Comparison of ENCODE assay signal across 1 cellular context in genomic region chr2:74876081-74876886, GRCh38.
A peak's percentile ranks its signal among the peaks of the same experiment; 100 is the strongest.
TF ChIP-seq lines count a peak whose summit lies in the region.

No MANE protein-coding gene starts in this region.

TF ChIP-seq in HepG2, 621 proteins besides CTCF, POLR2A, EP300 and RAD21 (continued from another document and continues in another):
- no peak for TF ChIP-seq ZMYM3 (CRISPR knock-in tag; IDR thresholded peaks at IDR 0.05)
- TF ChIP-seq KAT8 (CRISPR knock-in tag; IDR thresholded peaks at IDR 0.05): no peak
- no peak for TF ChIP-seq ZNF674 (CRISPR knock-in tag; IDR thresholded peaks at IDR 0.05; ENCODE audit: low read depth)
- TF ChIP-seq ZNF558 (CRISPR knock-in tag; IDR thresholded peaks at IDR 0.05; ENCODE audit: borderline replicate concordance): no peak
- TF ChIP-seq, protein P1, sequence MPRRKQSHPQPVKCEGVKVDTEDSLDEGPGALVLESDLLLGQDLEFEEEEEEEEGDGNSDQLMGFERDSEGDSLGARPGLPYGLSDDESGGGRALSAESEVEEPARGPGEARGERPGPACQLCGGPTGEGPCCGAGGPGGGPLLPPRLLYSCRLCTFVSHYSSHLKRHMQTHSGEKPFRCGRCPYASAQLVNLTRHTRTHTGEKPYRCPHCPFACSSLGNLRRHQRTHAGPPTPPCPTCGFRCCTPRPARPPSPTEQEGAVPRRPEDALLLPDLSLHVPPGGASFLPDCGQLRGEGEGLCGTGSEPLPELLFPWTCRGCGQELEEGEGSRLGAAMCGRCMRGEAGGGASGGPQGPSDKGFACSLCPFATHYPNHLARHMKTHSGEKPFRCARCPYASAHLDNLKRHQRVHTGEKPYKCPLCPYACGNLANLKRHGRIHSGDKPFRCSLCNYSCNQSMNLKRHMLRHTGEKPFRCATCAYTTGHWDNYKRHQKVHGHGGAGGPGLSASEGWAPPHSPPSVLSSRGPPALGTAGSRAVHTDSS (CRISPR knock-in tag; conservative IDR thresholded peaks at IDR 0.05): no peak
- TF ChIP-seq KLF11 (CRISPR knock-in tag; IDR thresholded peaks at IDR 0.05): no peak
- no peak for TF ChIP-seq SMARCC2 (IDR thresholded peaks at IDR 0.05)
- no peak for TF ChIP-seq SMYD3 (CRISPR knock-in tag; IDR thresholded peaks at IDR 0.05)
- no peak for TF ChIP-seq ZNF780A (CRISPR knock-in tag; IDR thresholded peaks at IDR 0.05)
- TF ChIP-seq, protein P2, sequence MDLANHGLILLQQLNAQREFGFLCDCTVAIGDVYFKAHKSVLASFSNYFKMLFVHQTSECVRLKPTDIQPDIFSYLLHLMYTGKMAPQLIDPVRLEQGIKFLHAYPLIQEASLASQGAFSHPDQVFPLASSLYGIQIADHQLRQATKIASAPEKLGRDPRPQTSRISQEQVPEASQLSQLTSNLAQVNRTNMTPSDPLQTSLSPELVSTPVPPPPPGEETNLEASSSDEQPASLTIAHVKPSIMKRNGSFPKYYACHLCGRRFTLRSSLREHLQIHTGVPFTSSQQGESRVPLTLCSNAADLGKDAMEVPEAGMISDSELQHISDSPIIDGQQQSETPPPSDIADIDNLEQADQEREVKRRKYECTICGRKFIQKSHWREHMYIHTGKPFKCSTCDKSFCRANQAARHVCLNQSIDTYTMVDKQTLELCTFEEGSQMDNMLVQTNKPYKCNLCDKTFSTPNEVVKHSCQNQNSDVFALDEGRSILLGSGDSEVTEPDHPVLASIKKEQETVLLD (CRISPR knock-in tag; IDR thresholded peaks at IDR 0.05; ENCODE audit: low read depth): no peak
- no peak for TF ChIP-seq NFKB2 (CRISPR knock-in tag; IDR thresholded peaks at IDR 0.05; ENCODE audit: borderline replicate concordance)
- no peak for TF ChIP-seq ZFX (CRISPR knock-in tag; IDR thresholded peaks at IDR 0.05; ENCODE audit: low read depth)
- no peak for TF ChIP-seq E2F5 (CRISPR knock-in tag; conservative IDR thresholded peaks at IDR 0.05)
- no peak for TF ChIP-seq ZNF552 (CRISPR knock-in tag; IDR thresholded peaks at IDR 0.05; ENCODE audit: borderline replicate concordance)
- 0 out of 2 replicates have a peak, but pooled peaks have one; percentile 52 for TF ChIP-seq ZNF891 (CRISPR knock-in tag; IDR thresholded peaks at IDR 0.05)
- no peak for TF ChIP-seq PBX2 (CRISPR knock-in tag; IDR thresholded peaks at IDR 0.05)
- no peak for TF ChIP-seq FOXA3 (CRISPR knock-in tag; IDR thresholded peaks at IDR 0.05)
- TF ChIP-seq STAG1 (CRISPR knock-in tag; IDR thresholded peaks at IDR 0.05): peak; percentile 86
- TF ChIP-seq, protein P3, sequence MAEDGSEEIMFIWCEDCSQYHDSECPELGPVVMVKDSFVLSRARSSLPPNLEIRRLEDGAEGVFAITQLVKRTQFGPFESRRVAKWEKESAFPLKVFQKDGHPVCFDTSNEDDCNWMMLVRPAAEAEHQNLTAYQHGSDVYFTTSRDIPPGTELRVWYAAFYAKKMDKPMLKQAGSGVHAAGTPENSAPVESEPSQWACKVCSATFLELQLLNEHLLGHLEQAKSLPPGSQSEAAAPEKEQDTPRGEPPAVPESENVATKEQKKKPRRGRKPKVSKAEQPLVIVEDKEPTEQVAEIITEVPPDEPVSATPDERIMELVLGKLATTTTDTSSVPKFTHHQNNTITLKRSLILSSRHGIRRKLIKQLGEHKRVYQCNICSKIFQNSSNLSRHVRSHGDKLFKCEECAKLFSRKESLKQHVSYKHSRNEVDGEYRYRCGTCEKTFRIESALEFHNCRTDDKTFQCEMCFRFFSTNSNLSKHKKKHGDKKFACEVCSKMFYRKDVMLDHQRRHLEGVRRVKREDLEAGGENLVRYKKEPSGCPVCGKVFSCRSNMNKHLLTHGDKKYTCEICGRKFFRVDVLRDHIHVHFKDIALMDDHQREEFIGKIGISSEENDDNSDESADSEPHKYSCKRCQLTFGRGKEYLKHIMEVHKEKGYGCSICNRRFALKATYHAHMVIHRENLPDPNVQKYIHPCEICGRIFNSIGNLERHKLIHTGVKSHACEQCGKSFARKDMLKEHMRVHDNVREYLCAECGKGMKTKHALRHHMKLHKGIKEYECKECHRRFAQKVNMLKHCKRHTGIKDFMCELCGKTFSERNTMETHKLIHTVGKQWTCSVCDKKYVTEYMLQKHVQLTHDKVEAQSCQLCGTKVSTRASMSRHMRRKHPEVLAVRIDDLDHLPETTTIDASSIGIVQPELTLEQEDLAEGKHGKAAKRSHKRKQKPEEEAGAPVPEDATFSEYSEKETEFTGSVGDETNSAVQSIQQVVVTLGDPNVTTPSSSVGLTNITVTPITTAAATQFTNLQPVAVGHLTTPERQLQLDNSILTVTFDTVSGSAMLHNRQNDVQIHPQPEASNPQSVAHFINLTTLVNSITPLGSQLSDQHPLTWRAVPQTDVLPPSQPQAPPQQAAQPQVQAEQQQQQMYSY (CRISPR knock-in tag; IDR thresholded peaks at IDR 0.05): no peak
- TF ChIP-seq SAFB2 (CRISPR knock-in tag; IDR thresholded peaks at IDR 0.05; ENCODE audit: borderline replicate concordance, low read depth): no peak
- TF ChIP-seq ZNF501 (CRISPR knock-in tag; IDR thresholded peaks at IDR 0.05): 0 out of 2 replicates have a peak, but pooled peaks have one; percentile 48
- TF ChIP-seq TCF7L2 (IDR thresholded peaks at IDR 0.05; ENCODE audit: low read depth, low read length): no peak
- TF ChIP-seq MED8 (CRISPR knock-in tag; IDR thresholded peaks at IDR 0.05; ENCODE audit: insufficient replicate concordance): no peak
- no peak for TF ChIP-seq AGO2 (optimal IDR thresholded peaks at IDR 0.05; ENCODE audit: low read depth, low read length)
- no peak for TF ChIP-seq TCF12 (IDR thresholded peaks at IDR 0.05)
- TF ChIP-seq TCF12 (CRISPR knock-in tag; IDR thresholded peaks at IDR 0.05): no peak
- TF ChIP-seq ZNF605 (CRISPR knock-in tag; IDR thresholded peaks at IDR 0.05): no peak
- TF ChIP-seq NKX3-1 (CRISPR knock-in tag; IDR thresholded peaks at IDR 0.05): no peak
- TF ChIP-seq NRL (CRISPR knock-in tag; IDR thresholded peaks at IDR 0.05; ENCODE audit: borderline replicate concordance): no peak
- TF ChIP-seq EZH2 (conservative IDR thresholded peaks at IDR 0.05; ENCODE audit: low read depth, low read length): no peak
- no peak for TF ChIP-seq THYN1 (CRISPR knock-in tag; IDR thresholded peaks at IDR 0.05; ENCODE audit: borderline replicate concordance, low read depth)
- TF ChIP-seq ZSCAN12 (CRISPR knock-in tag; IDR thresholded peaks at IDR 0.05): 0 out of 2 replicates have a peak, but pooled peaks have one; percentile 8
- no peak for TF ChIP-seq HNRNPUL1 (IDR thresholded peaks at IDR 0.05; ENCODE audit: low read depth, low read length)
- TF ChIP-seq, protein P4, sequence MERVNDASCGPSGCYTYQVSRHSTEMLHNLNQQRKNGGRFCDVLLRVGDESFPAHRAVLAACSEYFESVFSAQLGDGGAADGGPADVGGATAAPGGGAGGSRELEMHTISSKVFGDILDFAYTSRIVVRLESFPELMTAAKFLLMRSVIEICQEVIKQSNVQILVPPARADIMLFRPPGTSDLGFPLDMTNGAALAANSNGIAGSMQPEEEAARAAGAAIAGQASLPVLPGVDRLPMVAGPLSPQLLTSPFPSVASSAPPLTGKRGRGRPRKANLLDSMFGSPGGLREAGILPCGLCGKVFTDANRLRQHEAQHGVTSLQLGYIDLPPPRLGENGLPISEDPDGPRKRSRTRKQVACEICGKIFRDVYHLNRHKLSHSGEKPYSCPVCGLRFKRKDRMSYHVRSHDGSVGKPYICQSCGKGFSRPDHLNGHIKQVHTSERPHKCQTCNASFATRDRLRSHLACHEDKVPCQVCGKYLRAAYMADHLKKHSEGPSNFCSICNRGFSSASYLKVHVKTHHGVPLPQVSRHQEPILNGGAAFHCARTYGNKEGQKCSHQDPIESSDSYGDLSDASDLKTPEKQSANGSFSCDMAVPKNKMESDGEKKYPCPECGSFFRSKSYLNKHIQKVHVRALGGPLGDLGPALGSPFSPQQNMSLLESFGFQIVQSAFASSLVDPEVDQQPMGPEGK (CRISPR knock-in tag; IDR thresholded peaks at IDR 0.05): peak; percentile 30; the same call in 1 of the 2 replicates
- TF ChIP-seq ELF3 (CRISPR knock-in tag; IDR thresholded peaks at IDR 0.05): no peak
- TF ChIP-seq HHEX (CRISPR knock-in tag; IDR thresholded peaks at IDR 0.05): no peak
- no peak for TF ChIP-seq ZNF329 (CRISPR knock-in tag; IDR thresholded peaks at IDR 0.05; ENCODE audit: low read depth)
- TF ChIP-seq, protein P5, sequence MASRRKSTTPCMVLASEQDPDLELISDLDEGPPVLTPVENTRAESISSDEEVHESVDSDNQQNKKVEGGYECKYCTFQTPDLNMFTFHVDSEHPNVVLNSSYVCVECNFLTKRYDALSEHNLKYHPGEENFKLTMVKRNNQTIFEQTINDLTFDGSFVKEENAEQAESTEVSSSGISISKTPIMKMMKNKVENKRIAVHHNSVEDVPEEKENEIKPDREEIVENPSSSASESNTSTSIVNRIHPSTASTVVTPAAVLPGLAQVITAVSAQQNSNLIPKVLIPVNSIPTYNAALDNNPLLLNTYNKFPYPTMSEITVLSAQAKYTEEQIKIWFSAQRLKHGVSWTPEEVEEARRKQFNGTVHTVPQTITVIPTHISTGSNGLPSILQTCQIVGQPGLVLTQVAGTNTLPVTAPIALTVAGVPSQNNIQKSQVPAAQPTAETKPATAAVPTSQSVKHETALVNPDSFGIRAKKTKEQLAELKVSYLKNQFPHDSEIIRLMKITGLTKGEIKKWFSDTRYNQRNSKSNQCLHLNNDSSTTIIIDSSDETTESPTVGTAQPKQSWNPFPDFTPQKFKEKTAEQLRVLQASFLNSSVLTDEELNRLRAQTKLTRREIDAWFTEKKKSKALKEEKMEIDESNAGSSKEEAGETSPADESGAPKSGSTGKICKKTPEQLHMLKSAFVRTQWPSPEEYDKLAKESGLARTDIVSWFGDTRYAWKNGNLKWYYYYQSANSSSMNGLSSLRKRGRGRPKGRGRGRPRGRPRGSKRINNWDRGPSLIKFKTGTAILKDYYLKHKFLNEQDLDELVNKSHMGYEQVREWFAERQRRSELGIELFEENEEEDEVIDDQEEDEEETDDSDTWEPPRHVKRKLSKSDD (CRISPR knock-in tag; IDR thresholded peaks at IDR 0.05; ENCODE audit: low read depth): no peak
- TF ChIP-seq, protein P6, sequence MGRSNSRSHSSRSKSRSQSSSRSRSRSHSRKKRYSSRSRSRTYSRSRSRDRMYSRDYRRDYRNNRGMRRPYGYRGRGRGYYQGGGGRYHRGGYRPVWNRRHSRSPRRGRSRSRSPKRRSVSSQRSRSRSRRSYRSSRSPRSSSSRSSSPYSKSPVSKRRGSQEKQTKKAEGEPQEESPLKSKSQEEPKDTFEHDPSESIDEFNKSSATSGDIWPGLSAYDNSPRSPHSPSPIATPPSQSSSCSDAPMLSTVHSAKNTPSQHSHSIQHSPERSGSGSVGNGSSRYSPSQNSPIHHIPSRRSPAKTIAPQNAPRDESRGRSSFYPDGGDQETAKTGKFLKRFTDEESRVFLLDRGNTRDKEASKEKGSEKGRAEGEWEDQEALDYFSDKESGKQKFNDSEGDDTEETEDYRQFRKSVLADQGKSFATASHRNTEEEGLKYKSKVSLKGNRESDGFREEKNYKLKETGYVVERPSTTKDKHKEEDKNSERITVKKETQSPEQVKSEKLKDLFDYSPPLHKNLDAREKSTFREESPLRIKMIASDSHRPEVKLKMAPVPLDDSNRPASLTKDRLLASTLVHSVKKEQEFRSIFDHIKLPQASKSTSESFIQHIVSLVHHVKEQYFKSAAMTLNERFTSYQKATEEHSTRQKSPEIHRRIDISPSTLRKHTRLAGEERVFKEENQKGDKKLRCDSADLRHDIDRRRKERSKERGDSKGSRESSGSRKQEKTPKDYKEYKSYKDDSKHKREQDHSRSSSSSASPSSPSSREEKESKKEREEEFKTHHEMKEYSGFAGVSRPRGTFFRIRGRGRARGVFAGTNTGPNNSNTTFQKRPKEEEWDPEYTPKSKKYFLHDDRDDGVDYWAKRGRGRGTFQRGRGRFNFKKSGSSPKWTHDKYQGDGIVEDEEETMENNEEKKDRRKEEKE (IDR thresholded peaks at IDR 0.05): no peak
- TF ChIP-seq ELF1 (CRISPR knock-in tag; IDR thresholded peaks at IDR 0.05): no peak
- TF ChIP-seq, protein P7, sequence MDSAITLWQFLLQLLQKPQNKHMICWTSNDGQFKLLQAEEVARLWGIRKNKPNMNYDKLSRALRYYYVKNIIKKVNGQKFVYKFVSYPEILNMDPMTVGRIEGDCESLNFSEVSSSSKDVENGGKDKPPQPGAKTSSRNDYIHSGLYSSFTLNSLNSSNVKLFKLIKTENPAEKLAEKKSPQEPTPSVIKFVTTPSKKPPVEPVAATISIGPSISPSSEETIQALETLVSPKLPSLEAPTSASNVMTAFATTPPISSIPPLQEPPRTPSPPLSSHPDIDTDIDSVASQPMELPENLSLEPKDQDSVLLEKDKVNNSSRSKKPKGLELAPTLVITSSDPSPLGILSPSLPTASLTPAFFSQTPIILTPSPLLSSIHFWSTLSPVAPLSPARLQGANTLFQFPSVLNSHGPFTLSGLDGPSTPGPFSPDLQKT (CRISPR knock-in tag; IDR thresholded peaks at IDR 0.05; ENCODE audit: borderline replicate concordance): no peak
- TF ChIP-seq SMC3 (IDR thresholded peaks at IDR 0.05; ENCODE audit: low read length): peak; percentile 89
- TF ChIP-seq ZNF335 (CRISPR knock-in tag; IDR thresholded peaks at IDR 0.05): no peak
- TF ChIP-seq ZNF776 (CRISPR knock-in tag; IDR thresholded peaks at IDR 0.05): no peak
- TF ChIP-seq GTF3A (CRISPR knock-in tag; conservative IDR thresholded peaks at IDR 0.05): no peak
- 0 out of 2 replicates have a peak, but pooled peaks have one; percentile 38 for TF ChIP-seq CCDC6 (CRISPR knock-in tag; IDR thresholded peaks at IDR 0.05)
- TF ChIP-seq, protein P8, sequence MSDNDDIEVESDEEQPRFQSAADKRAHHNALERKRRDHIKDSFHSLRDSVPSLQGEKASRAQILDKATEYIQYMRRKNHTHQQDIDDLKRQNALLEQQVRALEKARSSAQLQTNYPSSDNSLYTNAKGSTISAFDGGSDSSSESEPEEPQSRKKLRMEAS (IDR thresholded peaks at IDR 0.05): no peak; the same call in 1 of the 2 replicates
- no peak for TF ChIP-seq NCOA2 (CRISPR knock-in tag; IDR thresholded peaks at IDR 0.05)
- no peak for TF ChIP-seq SETDB1 (CRISPR knock-in tag; IDR thresholded peaks at IDR 0.05; ENCODE audit: borderline replicate concordance)
- TF ChIP-seq, protein P9, sequence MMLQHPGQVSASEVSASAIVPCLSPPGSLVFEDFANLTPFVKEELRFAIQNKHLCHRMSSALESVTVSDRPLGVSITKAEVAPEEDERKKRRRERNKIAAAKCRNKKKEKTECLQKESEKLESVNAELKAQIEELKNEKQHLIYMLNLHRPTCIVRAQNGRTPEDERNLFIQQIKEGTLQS (CRISPR knock-in tag; IDR thresholded peaks at IDR 0.05): no peak
